Comparison of ENCODE assay signal across 15 cellular contexts in the genomic region with DNA sequence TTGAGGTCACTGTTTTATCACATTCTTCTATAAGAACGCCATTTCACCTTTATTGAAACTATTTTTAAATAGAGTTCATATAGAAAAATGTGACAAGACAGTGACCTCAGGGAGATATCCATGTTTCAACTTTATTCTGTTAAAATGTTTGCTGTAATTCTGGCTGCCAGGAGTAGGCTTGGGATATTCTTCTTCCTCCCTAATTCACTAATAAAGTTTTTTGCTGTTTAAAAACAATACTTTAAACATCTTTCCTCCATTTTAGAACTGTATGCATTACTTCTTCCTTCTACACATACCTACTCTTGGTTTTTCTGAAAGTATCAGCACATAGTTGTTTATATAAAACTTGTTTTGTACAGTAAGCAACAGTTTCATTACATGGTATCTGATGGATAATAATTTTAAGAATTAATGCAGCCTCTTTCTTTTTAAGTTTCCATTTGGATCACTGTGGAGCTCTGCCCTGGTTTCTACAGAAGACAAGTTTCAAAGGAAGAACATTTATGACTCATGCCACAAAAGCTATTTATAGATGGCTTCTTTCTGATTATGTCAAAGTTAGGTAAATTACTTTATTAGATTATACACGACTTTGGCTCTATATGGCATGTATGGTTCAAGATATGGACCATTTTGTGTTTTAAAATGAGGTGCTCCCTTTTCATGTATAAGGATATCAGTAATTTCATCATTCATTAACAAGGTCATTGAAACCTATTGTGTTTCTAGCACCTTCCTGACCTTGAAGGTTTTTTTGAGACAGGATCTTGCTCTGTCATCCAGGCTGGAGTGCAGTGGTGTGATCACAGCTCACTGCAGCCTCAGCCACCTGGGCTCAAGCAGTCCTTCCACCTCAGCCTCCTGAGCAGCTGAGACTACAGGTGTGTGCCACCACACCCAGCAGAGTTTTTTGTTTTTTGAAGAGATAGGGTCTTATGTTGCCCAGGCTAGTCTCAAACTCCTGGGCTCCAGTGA. TPM values are rescaled to one million over a fixed set of nuclear protein-coding genes. Genes with fewer than 3 reads are reported as not detected.
A peak's percentile ranks its signal among the peaks of the same experiment; 100 is the strongest.
DNase-seq lines count a peak whose midpoint lies in the region; ATAC-seq and TF ChIP-seq lines count a peak whose summit lies in the region.
"Had no signal": no experiment of that assay in that cellular context is flagged by ENCODE, and none has a peak within 500 bp of the region (broad histone marks: within the 10 kb centered on the region; RNA-seq: fewer than 3 reads in every experiment).

No MANE protein-coding gene starts in this region.

- peak overlapping the region; percentile 48 to 70 for H3K27ac Mint-ChIP-seq in activated naive CD4-positive, alpha-beta T cell treated with anti-CD3 and anti-CD28 coated beads, Interleukin-2, amount 50 U/mL, for 72 hours
- peak overlapping the region; percentile 47 for H3K27ac Mint-ChIP-seq in T-helper 17 cell
- H3K27ac Mint-ChIP-seq in stimulated activated naive CD8-positive, alpha-beta T cell treated with anti-CD3 and anti-CD28 coated beads, Interleukin-15, Interleukin-2, amounts not matched to agents 100 ng/mL and 50 ng/mL, for 24 hours, result peak overlapping the region; percentile 88

- H3K27me3 Mint-ChIP-seq in T-helper 17 cell, result no peaks in the 10 kb centered on the region
- H3K27me3 Mint-ChIP-seq in stimulated activated naive CD8-positive, alpha-beta T cell treated with anti-CD3 and anti-CD28 coated beads, Interleukin-15, Interleukin-2, amounts not matched to agents 100 ng/mL and 50 ng/mL, for 24 hours, result no peaks in the 10 kb centered on the region

- ATAC-seq in activated naive CD4-positive, alpha-beta T cell treated with anti-CD3 and anti-CD28 coated beads, Interleukin-2, amount 50 U/mL, for 72 hours, result peak; percentile 41 to 44
- ATAC-seq in T-helper 17 cell (no peak), HG02759 (IDR thresholded peaks at IDR 0.05; ENCODE audit: unreplicated experiment) (no peak)
- ATAC-seq: left lung had no signal

- H3K4me3 ChIP-seq in thyroid gland (replicated peaks in 1 of 3) (no peak overlapping the region), left ventricle myocardium inferior (no peak overlapping the region)
- H3K4me3 ChIP-seq: cardiac muscle cell, left lung, SJSA1, tibial nerve had no signal

- H3K9me3 ChIP-seq in T-helper 17 cell (ENCODE audit: control insufficient read depth, low read length, poor library complexity, severe bottlenecking), result no peaks in the 10 kb centered on the region
- H3K9me3 ChIP-seq in thyroid gland, result no peaks in the 10 kb centered on the region
- no peaks in the 10 kb centered on the region for H3K9me3 ChIP-seq in left ventricle myocardium inferior (replicated peaks)
- H3K9me3 ChIP-seq: left lung, SJSA1, tibial nerve had no signal

- TF ChIP-seq POLR2A in thyroid gland (IDR thresholded peaks at IDR 0.05), result no peak

- H3K27ac ChIP-seq in thyroid gland, result no peak overlapping the region
- no peak overlapping the region for H3K27ac ChIP-seq in left ventricle myocardium inferior (replicated peaks)
- H3K27ac ChIP-seq: cardiac muscle cell, left lung, SJSA1, tibial nerve, VCaP had no signal

- H3K4me3 Mint-ChIP-seq in T-helper 17 cell, result no peak overlapping the region
- no peak overlapping the region for H3K4me3 Mint-ChIP-seq in stimulated activated naive CD8-positive, alpha-beta T cell treated with anti-CD3 and anti-CD28 coated beads, Interleukin-15, Interleukin-2, amounts not matched to agents 100 ng/mL and 50 ng/mL, for 24 hours

- TF ChIP-seq CTCF in thyroid gland (IDR thresholded peaks at IDR 0.05), result no peak
- no peak for TF ChIP-seq CTCF in left ventricle myocardium inferior (IDR thresholded peaks at IDR 0.05; ENCODE audit: borderline replicate concordance)

- peaks cover 5% of the 10 kb centered on the region for H3K4me1 Mint-ChIP-seq in T-helper 17 cell
- peaks cover 16% of the 10 kb centered on the region for H3K4me1 Mint-ChIP-seq in stimulated activated naive CD8-positive, alpha-beta T cell treated with anti-CD3 and anti-CD28 coated beads, Interleukin-15, Interleukin-2, amounts not matched to agents 100 ng/mL and 50 ng/mL, for 24 hours (ENCODE audit: low read depth)

- no peak for DNase-seq in activated naive CD4-positive, alpha-beta T cell treated with anti-CD3 and anti-CD28 coated beads, Interleukin-2, amount 50 U/mL, for 72 hours (ENCODE audit: low spot score in 2 of 2)
- no peak for DNase-seq in activated naive CD4-positive, alpha-beta T cell treated with anti-CD3 and anti-CD28 coated beads, Interleukin-2, amount 50 U/mL, for 16 hours
- DNase-seq in T-helper 17 cell (no peak), dermis blood vessel endothelial cell (peak; percentile 50), thyroid gland (no peak), left ventricle myocardium inferior (no peak)
- DNase-seq: DMS79 treated with DMSO at 0.1 percent for 48 hours, left lung, NCI-H1105 treated with DMSO at 0.1 percent for 48 hours had no signal

- peaks cover 16 to 48% of the 10 kb centered on the region in 2 donors for H3K36me3 Mint-ChIP-seq in activated naive CD4-positive, alpha-beta T cell treated with anti-CD3 and anti-CD28 coated beads, Interleukin-2, amount 50 U/mL, for 72 hours
- peaks cover 9% of the 10 kb centered on the region for H3K36me3 Mint-ChIP-seq in T-helper 17 cell (ENCODE audit: low read depth)
- peaks cover 53% of the 10 kb centered on the region for H3K36me3 Mint-ChIP-seq in stimulated activated naive CD8-positive, alpha-beta T cell treated with anti-CD3 and anti-CD28 coated beads, Interleukin-15, Interleukin-2, amounts not matched to agents 100 ng/mL and 50 ng/mL, for 24 hours (ENCODE audit: low read depth)

- H3K4me1 ChIP-seq in thyroid gland (no peaks in the 10 kb centered on the region), left ventricle myocardium inferior (peaks cover 9% of the 10 kb centered on the region)
- H3K4me1 ChIP-seq: left lung had no signal

- H3K27me3 ChIP-seq in thyroid gland, result no peaks in the 10 kb centered on the region
- no peaks in the 10 kb centered on the region for H3K27me3 ChIP-seq in left ventricle myocardium inferior (ENCODE audit: low read depth)
- H3K27me3 ChIP-seq: cardiac muscle cell, left lung, SJSA1, tibial nerve had no signal

- H3K9me3 Mint-ChIP-seq in activated naive CD4-positive, alpha-beta T cell treated with anti-CD3 and anti-CD28 coated beads, Interleukin-2, amount 50 U/mL, for 72 hours, result no peaks in the 10 kb centered on the region
- no peaks in the 10 kb centered on the region for H3K9me3 Mint-ChIP-seq in stimulated activated naive CD8-positive, alpha-beta T cell treated with anti-CD3 and anti-CD28 coated beads, Interleukin-15, Interleukin-2, amounts not matched to agents 100 ng/mL and 50 ng/mL, for 24 hours

- intact Hi-C loops in thyroid gland (cut with DNase I) (no loop called here), left ventricle myocardium inferior (cut with micrococcal nuclease) (no loop called here)

- H3K36me3 ChIP-seq in thyroid gland (peaks cover 27 to 39% of the 10 kb centered on the region in 2 donors), left ventricle myocardium inferior (peaks cover 67% of the 10 kb centered on the region)

- WGBS in thyroid gland, 2 donors, result 86 to 92% methylated on average over 2 of the region's 2 CpGs

RNA-seq across cellular contexts. Expression of a gene that starts 7.2 kb away (rescaled TPM):
- 10 to 100 TPM; 55.8 to 63.3 TPM for total RNA-seq in activated naive CD4-positive, alpha-beta T cell treated with anti-CD3 and anti-CD28 coated beads, Interleukin-2, amount 50 U/mL, for 72 hours
- total RNA-seq in T-helper 17 cell (10 to 100 TPM; 18.1 to 19.0 TPM), dermis blood vessel endothelial cell (44.1 and 99.6 TPM in 2 replicates), thyroid gland (10 to 100 TPM; 21.7 to 33.6 (median 29.1) TPM), left ventricle myocardium inferior (15.6 TPM)

RNA-seq across cellular contexts. Expression of a gene that starts 7.3 kb away (rescaled TPM):
- 100 to 1,000 TPM; 101 to 173 TPM for total RNA-seq in activated naive CD4-positive, alpha-beta T cell treated with anti-CD3 and anti-CD28 coated beads, Interleukin-2, amount 50 U/mL, for 72 hours
- total RNA-seq in T-helper 17 cell, result 10 to 100 TPM; 62.6 to 74.9 TPM
- total RNA-seq in dermis blood vessel endothelial cell, result 41.0 and 52.5 TPM in 2 replicates
- total RNA-seq in thyroid gland, result 10 to 100 TPM; 39.4 to 73.4 (median 45.8) TPM
- 75.6 TPM for total RNA-seq in left ventricle myocardium inferior

RNA-seq across cellular contexts. Expression of a gene that starts 43.7 kb away (rescaled TPM):
- 10 to 100 TPM; 65.8 TPM for total RNA-seq in activated naive CD4-positive, alpha-beta T cell treated with anti-CD3 and anti-CD28 coated beads, Interleukin-2, amount 50 U/mL, for 72 hours
- total RNA-seq in T-helper 17 cell, result 10 to 100 TPM; 43.6 to 45.2 TPM
- total RNA-seq in dermis blood vessel endothelial cell, result 29.4 and 38.8 TPM in 2 replicates
- total RNA-seq in thyroid gland, result 10 to 100 TPM; 50.3 to 83.7 (median 62.5) TPM
- 82.9 TPM for total RNA-seq in left ventricle myocardium inferior

Comparison
In these comparisons a context has a peak if more than half of its experiments do, and no peak if none do; other contexts are left out.
1. ATAC-seq: peak in activated naive CD4-positive, alpha-beta T cell treated with anti-CD3 and anti-CD28 coated beads, Interleukin-2, amount 50 U/mL, for 72 hours (2 of 2); none in T-helper 17 cell (single experiment) and HG02759 (single experiment).
2. Peak in every context shown above with its lines, with median percentiles within 50 percentile points of each other: H3K27ac Mint-ChIP-seq.